Comparison of ENCODE assay signal across 1 cellular context in the genomic region with DNA sequence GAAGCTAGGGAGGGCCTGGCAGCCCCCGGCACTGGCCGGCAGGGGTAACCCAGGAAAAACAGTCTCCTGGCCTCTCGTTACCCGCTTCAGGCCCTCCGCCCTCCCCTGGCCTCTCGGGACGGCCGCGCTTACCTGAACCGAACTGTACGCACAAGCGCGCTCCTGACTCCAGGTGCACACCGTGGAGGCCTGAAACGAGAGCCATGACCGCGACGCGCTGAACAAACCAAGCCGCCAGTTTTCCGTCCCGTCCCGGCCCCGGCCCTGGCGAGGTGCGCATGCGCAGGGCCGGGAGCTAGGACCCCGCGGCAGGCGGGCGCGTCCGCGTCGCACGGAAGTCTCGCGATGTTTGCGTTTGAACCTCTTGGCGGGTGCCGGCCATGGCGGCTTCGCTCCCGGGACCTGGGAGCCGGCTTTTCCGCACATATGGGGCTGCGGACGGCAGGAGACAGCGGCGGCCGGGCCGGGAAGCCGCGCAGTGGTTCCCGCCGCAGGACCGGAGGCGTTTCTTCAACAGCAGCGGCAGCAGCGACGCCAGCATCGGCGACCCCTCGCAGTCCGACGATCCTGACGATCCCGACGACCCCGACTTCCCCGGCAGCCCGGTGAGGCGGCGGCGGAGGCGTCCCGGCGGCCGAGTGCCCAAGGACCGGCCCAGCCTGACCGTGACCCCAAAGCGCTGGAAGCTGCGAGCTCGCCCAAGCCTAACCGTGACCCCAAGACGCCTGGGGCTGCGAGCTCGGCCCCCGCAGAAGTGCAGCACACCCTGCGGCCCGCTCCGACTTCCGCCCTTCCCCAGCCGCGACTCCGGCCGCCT.
TF ChIP-seq lines count a peak whose summit lies in the region.

A gene (plus strand): TSS at position 348 of the 817 bp plus-strand sequence. CDS start 33 bp downstream, at position 381.

TF ChIP-seq in K562, 482 proteins besides CTCF, POLR2A, EP300 and RAD21 (continued from another document):
- TF ChIP-seq, protein P1, sequence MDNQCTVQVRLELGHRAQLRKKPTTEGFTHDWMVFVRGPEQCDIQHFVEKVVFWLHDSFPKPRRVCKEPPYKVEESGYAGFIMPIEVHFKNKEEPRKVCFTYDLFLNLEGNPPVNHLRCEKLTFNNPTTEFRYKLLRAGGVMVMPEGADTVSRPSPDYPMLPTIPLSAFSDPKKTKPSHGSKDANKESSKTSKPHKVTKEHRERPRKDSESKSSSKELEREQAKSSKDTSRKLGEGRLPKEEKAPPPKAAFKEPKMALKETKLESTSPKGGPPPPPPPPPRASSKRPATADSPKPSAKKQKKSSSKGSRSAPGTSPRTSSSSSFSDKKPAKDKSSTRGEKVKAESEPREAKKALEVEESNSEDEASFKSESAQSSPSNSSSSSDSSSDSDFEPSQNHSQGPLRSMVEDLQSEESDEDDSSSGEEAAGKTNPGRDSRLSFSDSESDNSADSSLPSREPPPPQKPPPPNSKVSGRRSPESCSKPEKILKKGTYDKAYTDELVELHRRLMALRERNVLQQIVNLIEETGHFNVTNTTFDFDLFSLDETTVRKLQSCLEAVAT (IDR thresholded peaks at IDR 0.05), result peak in 1 of 2 experiments; percentile 81; a peak in 2 of 4 replicates
- TF ChIP-seq POLR2B (IDR thresholded peaks at IDR 0.05; ENCODE audit: low read depth, partially characterized antibody) (peak; percentile 73), CBX1 (IDR thresholded peaks at IDR 0.05; ENCODE audit: low read depth) (peak; percentile 82; the same call in 1 of the 2 replicates), TEAD1 (CRISPR knock-in tag; IDR thresholded peaks at IDR 0.05) (0 out of 4 replicates have a peak, but pooled peaks of 1 of the 2 experiments have one; percentile 26), TAL1 (IDR thresholded peaks at IDR 0.05) (no peak), ZNF778 (CRISPR knock-in tag; IDR thresholded peaks at IDR 0.05) (no peak), ZNF282 (CRISPR knock-in tag; IDR thresholded peaks at IDR 0.05) (0 out of 2 replicates have a peak, but pooled peaks have one; percentile 37), ZNF785 (CRISPR knock-in tag; IDR thresholded peaks at IDR 0.05) (no peak), GABPB1 (CRISPR knock-in tag; IDR thresholded peaks at IDR 0.05) (peak; percentile 68), BMI1 (IDR thresholded peaks at IDR 0.05; ENCODE audit: low read length) (no peak), ZBTB1 (CRISPR knock-in tag; IDR thresholded peaks at IDR 0.05; ENCODE audit: borderline replicate concordance, low read depth) (peak; percentile 53; the same call in 1 of the 2 replicates), KAT7 (CRISPR knock-in tag; IDR thresholded peaks at IDR 0.05; ENCODE audit: borderline replicate concordance) (peak; percentile 27; the same call in 1 of the 2 replicates), THRAP3 (IDR thresholded peaks at IDR 0.05; ENCODE audit: borderline replicate concordance) (no peak), FIP1L1 (IDR thresholded peaks at IDR 0.05; ENCODE audit: low read depth, low read length, poor library complexity, severe bottlenecking) (peak; percentile 68), ETV6 (IDR thresholded peaks at IDR 0.05; ENCODE audit: borderline replicate concordance in 1 of 2, low read depth in 2 of 2, low read length in 1 of 2) (no peak), ETV6 (CRISPR knock-in tag; IDR thresholded peaks at IDR 0.05; ENCODE audit: borderline replicate concordance) (no peak), ZNF239 (CRISPR knock-in tag; IDR thresholded peaks at IDR 0.05) (no peak), EP400 (IDR thresholded peaks at IDR 0.05) (peak; percentile 74), GTF2E2 (tag; IDR thresholded peaks at IDR 0.05) (peak; percentile 55; the same call in 1 of the 2 replicates), MECOM (CRISPR knock-in tag; IDR thresholded peaks at IDR 0.05) (no peak), CXXC5 (CRISPR knock-in tag; IDR thresholded peaks at IDR 0.05) (peak; percentile 95), PPARD (CRISPR knock-in tag; IDR thresholded peaks at IDR 0.05) (no peak), ZFP36 (IDR thresholded peaks at IDR 0.05; ENCODE audit: low read depth, low read length, partially characterized antibody) (peak; percentile 5), TOE1 (IDR thresholded peaks at IDR 0.05; ENCODE audit: borderline replicate concordance) (peak; percentile 95), TOE1 (CRISPR knock-in tag; IDR thresholded peaks at IDR 0.05; ENCODE audit: borderline replicate concordance, low read depth) (no peak), NONO (IDR thresholded peaks at IDR 0.05; ENCODE audit: low read depth in 2 of 2, low read length in 1 of 2) (peak in 1 of 2 experiments; percentile 50; a peak in 1 of 4 replicates), CEBPB (tag; IDR thresholded peaks at IDR 0.05) (no peak), E2F3 (CRISPR knock-in tag; IDR thresholded peaks at IDR 0.05) (no peak), MTA2 (IDR thresholded peaks at IDR 0.05; ENCODE audit: low read depth) (no peak), TCF3 (CRISPR knock-in tag; IDR thresholded peaks at IDR 0.05) (no peak), TARDBP (IDR thresholded peaks at IDR 0.05) (no peak), HIVEP1 (CRISPR knock-in tag; IDR thresholded peaks at IDR 0.05) (no peak), SP1 (CRISPR knock-in tag; IDR thresholded peaks at IDR 0.05) (peak; percentile 57), MYC (IDR thresholded peaks at IDR 0.05; ENCODE audit: low read depth, low read length) (peak; percentile 61; the same call in 1 of the 2 replicates), MYC (CRISPR knock-in tag; IDR thresholded peaks at IDR 0.05; ENCODE audit: borderline replicate concordance, low read depth) (no peak), HDAC1 (IDR thresholded peaks at IDR 0.05) (peak in 1 of 2 experiments; percentile 83; a peak in 2 of 4 replicates), ARNT (IDR thresholded peaks at IDR 0.05) (no peak)
- TF ChIP-seq, protein P2, sequence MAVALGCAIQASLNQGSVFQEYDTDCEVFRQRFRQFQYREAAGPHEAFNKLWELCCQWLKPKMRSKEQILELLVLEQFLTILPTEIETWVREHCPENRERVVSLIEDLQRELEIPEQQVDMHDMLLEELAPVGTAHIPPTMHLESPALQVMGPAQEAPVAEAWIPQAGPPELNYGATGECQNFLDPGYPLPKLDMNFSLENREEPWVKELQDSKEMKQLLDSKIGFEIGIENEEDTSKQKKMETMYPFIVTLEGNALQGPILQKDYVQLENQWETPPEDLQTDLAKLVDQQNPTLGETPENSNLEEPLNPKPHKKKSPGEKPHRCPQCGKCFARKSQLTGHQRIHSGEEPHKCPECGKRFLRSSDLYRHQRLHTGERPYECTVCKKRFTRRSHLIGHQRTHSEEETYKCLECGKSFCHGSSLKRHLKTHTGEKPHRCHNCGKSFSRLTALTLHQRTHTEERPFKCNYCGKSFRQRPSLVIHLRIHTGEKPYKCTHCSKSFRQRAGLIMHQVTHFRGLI (CRISPR knock-in tag; IDR thresholded peaks at IDR 0.05), result no peak
- TF ChIP-seq, protein P3, sequence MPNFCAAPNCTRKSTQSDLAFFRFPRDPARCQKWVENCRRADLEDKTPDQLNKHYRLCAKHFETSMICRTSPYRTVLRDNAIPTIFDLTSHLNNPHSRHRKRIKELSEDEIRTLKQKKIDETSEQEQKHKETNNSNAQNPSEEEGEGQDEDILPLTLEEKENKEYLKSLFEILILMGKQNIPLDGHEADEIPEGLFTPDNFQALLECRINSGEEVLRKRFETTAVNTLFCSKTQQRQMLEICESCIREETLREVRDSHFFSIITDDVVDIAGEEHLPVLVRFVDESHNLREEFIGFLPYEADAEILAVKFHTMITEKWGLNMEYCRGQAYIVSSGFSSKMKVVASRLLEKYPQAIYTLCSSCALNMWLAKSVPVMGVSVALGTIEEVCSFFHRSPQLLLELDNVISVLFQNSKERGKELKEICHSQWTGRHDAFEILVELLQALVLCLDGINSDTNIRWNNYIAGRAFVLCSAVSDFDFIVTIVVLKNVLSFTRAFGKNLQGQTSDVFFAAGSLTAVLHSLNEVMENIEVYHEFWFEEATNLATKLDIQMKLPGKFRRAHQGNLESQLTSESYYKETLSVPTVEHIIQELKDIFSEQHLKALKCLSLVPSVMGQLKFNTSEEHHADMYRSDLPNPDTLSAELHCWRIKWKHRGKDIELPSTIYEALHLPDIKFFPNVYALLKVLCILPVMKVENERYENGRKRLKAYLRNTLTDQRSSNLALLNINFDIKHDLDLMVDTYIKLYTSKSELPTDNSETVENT (CRISPR knock-in tag; IDR thresholded peaks at IDR 0.05), result peak; percentile 73; the same call in 1 of the 2 replicates
- TF ChIP-seq, protein P4, sequence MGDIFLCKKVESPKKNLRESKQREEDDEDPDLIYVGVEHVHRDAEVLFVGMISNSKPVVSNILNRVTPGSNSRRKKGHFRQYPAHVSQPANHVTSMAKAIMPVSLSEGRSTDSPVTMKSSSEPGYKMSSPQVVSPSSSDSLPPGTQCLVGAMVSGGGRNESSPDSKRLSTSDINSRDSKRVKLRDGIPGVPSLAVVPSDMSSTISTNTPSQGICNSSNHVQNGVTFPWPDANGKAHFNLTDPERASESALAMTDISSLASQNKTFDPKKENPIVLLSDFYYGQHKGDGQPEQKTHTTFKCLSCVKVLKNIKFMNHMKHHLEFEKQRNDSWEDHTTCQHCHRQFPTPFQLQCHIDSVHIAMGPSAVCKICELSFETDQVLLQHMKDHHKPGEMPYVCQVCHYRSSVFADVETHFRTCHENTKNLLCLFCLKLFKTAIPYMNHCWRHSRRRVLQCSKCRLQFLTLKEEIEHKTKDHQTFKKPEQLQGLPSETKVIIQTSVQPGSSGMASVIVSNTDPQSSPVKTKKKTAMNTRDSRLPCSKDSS (IDR thresholded peaks at IDR 0.05; ENCODE audit: low read depth, partially characterized antibody), result no peak
- TF ChIP-seq, protein P5, sequence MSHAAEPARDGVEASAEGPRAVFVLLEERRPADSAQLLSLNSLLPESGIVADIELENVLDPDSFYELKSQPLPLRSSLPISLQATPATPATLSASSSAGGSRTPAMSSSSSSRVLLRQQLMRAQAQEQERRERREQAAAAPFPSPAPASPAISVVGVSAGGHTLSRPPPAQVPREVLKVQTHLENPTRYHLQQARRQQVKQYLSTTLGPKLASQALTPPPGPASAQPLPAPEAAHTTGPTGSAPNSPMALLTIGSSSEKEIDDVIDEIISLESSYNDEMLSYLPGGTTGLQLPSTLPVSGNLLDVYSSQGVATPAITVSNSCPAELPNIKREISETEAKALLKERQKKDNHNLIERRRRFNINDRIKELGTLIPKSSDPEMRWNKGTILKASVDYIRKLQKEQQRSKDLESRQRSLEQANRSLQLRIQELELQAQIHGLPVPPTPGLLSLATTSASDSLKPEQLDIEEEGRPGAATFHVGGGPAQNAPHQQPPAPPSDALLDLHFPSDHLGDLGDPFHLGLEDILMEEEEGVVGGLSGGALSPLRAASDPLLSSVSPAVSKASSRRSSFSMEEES (CRISPR knock-in tag; IDR thresholded peaks at IDR 0.05), result no peak
- TF ChIP-seq, protein P6, sequence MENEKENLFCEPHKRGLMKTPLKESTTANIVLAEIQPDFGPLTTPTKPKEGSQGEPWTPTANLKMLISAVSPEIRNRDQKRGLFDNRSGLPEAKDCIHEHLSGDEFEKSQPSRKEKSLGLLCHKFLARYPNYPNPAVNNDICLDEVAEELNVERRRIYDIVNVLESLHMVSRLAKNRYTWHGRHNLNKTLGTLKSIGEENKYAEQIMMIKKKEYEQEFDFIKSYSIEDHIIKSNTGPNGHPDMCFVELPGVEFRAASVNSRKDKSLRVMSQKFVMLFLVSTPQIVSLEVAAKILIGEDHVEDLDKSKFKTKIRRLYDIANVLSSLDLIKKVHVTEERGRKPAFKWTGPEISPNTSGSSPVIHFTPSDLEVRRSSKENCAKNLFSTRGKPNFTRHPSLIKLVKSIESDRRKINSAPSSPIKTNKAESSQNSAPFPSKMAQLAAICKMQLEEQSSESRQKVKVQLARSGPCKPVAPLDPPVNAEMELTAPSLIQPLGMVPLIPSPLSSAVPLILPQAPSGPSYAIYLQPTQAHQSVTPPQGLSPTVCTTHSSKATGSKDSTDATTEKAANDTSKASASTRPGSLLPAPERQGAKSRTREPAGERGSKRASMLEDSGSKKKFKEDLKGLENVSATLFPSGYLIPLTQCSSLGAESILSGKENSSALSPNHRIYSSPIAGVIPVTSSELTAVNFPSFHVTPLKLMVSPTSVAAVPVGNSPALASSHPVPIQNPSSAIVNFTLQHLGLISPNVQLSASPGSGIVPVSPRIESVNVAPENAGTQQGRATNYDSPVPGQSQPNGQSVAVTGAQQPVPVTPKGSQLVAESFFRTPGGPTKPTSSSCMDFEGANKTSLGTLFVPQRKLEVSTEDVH (IDR thresholded peaks at IDR 0.05; ENCODE audit: low read depth, partially characterized antibody), result no peak
- TF ChIP-seq, protein P7, sequence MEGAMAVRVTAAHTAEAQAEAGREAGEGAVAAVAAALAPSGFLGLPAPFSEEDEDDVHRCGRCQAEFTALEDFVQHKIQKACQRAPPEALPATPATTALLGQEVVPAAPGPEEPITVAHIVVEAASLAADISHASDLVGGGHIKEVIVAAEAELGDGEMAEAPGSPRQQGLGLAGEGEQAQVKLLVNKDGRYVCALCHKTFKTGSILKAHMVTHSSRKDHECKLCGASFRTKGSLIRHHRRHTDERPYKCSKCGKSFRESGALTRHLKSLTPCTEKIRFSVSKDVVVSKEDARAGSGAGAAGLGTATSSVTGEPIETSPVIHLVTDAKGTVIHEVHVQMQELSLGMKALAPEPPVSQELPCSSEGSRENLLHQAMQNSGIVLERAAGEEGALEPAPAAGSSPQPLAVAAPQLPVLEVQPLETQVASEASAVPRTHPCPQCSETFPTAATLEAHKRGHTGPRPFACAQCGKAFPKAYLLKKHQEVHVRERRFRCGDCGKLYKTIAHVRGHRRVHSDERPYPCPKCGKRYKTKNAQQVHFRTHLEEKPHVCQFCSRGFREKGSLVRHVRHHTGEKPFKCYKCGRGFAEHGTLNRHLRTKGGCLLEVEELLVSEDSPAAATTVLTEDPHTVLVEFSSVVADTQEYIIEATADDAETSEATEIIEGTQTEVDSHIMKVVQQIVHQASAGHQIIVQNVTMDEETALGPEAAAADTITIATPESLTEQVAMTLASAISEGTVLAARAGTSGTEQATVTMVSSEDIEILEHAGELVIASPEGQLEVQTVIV (CRISPR knock-in tag; IDR thresholded peaks at IDR 0.05; ENCODE audit: borderline replicate concordance), result no peak
